Comparison of ENCODE assay signal across 10 cellular contexts in the genomic region with DNA sequence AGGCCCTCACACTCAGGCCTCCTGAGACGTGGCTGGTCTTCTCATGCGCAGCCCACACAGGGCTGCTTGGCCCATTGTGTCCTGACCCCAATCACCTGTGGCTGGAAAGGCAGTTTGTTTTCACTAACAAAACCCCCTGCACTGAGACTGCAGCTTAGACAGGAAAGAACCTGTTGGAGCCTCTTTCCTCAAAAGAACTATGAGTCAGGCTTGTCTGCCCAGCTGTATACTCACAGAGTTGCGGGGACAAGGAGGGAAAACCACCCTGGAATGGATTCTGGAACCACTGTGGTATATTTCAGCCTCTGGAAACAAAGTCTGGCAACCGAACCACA. TPM values are rescaled to one million over a fixed set of nuclear protein-coding genes. Genes with fewer than 3 reads are reported as not detected.
DNase-seq lines count a peak whose midpoint lies in the region; ATAC-seq and TF ChIP-seq lines count a peak whose summit lies in the region.
"Had no signal": no experiment of that assay in that cellular context is flagged by ENCODE, and none has a peak within 500 bp of the region (broad histone marks: within the 10 kb centered on the region; RNA-seq: fewer than 3 reads in every experiment).

No MANE protein-coding gene starts in this region.

- H3K27ac ChIP-seq in SJSA1 = peak overlapping the region; percentile 99
- H3K27ac ChIP-seq in prostate gland = peak overlapping the region; percentile 25 to 54
- no peak overlapping the region for H3K27ac ChIP-seq in right lobe of liver
- H3K27ac ChIP-seq in vagina = no peak overlapping the region

- WGBS in prostate gland = 31% methylated on average over 4 of the region's 4 CpGs
- 82% methylated on average over 1 of the region's 4 CpGs for WGBS in right lobe of liver (ENCODE audit: insufficient coverage, low coverage, low lambda C conversion rate, missing lambda C conversion rate)

- no peaks in the 10 kb centered on the region for H3K27me3 ChIP-seq in SJSA1 (replicated peaks)
- H3K27me3 ChIP-seq in prostate gland (replicated peaks; ENCODE audit: insufficient read depth) = no peaks in the 10 kb centered on the region
- H3K27me3 ChIP-seq in right lobe of liver = no peaks in the 10 kb centered on the region
- no peaks in the 10 kb centered on the region for H3K27me3 ChIP-seq in vagina

- H3K9me3 ChIP-seq in SJSA1 (replicated peaks) = no peaks in the 10 kb centered on the region
- no peaks in the 10 kb centered on the region for H3K9me3 ChIP-seq in prostate gland
- no peaks in the 10 kb centered on the region for H3K9me3 ChIP-seq in right lobe of liver
- no peaks in the 10 kb centered on the region for H3K9me3 ChIP-seq in vagina

- no peaks in the 10 kb centered on the region for H3K36me3 ChIP-seq in SJSA1
- H3K36me3 ChIP-seq in prostate gland = no peaks in the 10 kb centered on the region
- H3K36me3 ChIP-seq in right lobe of liver = no peaks in the 10 kb centered on the region
- no peaks in the 10 kb centered on the region for H3K36me3 ChIP-seq in vagina

- intact Hi-C loops in prostate gland (cut with DNase I) = no loop called here
- intact Hi-C loops in right lobe of liver (cut with DNase I) = no loop called here
- intact Hi-C loops in vagina (cut with DNase I) = no loop called here

- no peak for ATAC-seq in right lobe of liver
- ATAC-seq: natural killer cell treated with Interleukin-12 subunit alpha and Interleukin-12 subunit beta and Interleukin-15 and Interleukin-18, amount 100 ng/mL, for 72 hours had no signal

- TF ChIP-seq CTCF in GM12865 (IDR thresholded peaks at IDR 0.05; ENCODE audit: insufficient read depth, low read depth, low read length, missing control alignments) (no peak), epithelial cell of esophagus (IDR thresholded peaks at IDR 0.05; ENCODE audit: insufficient read depth, low read depth, low read length, missing control alignments) (no peak), prostate gland (IDR thresholded peaks at IDR 0.05) (no peak), right lobe of liver (IDR thresholded peaks at IDR 0.05) (no peak), vagina (IDR thresholded peaks at IDR 0.05) (no peak)

- TF ChIP-seq POLR2A in prostate gland (IDR thresholded peaks at IDR 0.05) (no peak), right lobe of liver (IDR thresholded peaks at IDR 0.05) (no peak), vagina (IDR thresholded peaks at IDR 0.05) (no peak)

- H3K4me1 ChIP-seq in SJSA1 (replicated peaks) = peaks cover 67% of the 10 kb centered on the region
- no peaks in the 10 kb centered on the region for H3K4me1 ChIP-seq in prostate gland (replicated peaks)
- H3K4me1 ChIP-seq in right lobe of liver = no peaks in the 10 kb centered on the region
- H3K4me1 ChIP-seq in vagina = no peaks in the 10 kb centered on the region

- DNase-seq in GM12865 (ENCODE audit: low read depth) = peak; percentile 57
- peak; percentile 57 to 72 for DNase-seq in SJSA1 (ENCODE audit: low read depth in 1 of 2, low spot score in 2 of 2)
- DNase-seq in epithelial cell of esophagus (ENCODE audit: low read depth) = peak; percentile 84
- DNase-seq in prostate gland (ENCODE audit: low spot score) = no peak
- no peak for DNase-seq in right lobe of liver
- DNase-seq in NCI-H510A treated with DMSO at 0.1 percent for 48 hours (lab: John Stamatoyannopoulos, UW) = no peak
- no peak for DNase-seq in vagina (ENCODE audit: extremely low spot score in 2 of 2)
- DNase-seq in SW 1271 (lab: John Stamatoyannopoulos, UW) = no peak
- DNase-seq: activated CD4-positive, alpha-beta T cell treated with anti-CD3 and anti-CD28 coated beads, Interleukin-2, amount 10 ng/mL, durations not matched to agents 7 days and 5 days had no signal

- H3K4me3 ChIP-seq in GM12865 (ENCODE audit: low read depth, low read length) (no peak overlapping the region), SJSA1 (no peak overlapping the region), epithelial cell of esophagus (ENCODE audit: low read length) (no peak overlapping the region), prostate gland (no peak overlapping the region), right lobe of liver (no peak overlapping the region), vagina (no peak overlapping the region)

RNA-seq across cellular contexts. Expression of a gene that starts 5.2 kb away (rescaled TPM):
- total RNA-seq in SJSA1 (2014; rRNA removed; shearing (Covaris generic)) = 7.9 and 18.6 TPM in 2 replicates
- total RNA-seq in prostate gland (under 1 TPM; 0.27 to 0.51 TPM), right lobe of liver (1 to 10 TPM in 4 of 6 experiments, under 1 TPM in 1, not detected in 1; 0.29 to 2.8 (median 1.2) TPM), vagina (not detected)

RNA-seq across cellular contexts. Expression of a gene that starts 24.6 kb away (rescaled TPM):
- total RNA-seq in SJSA1 (2014; rRNA removed; shearing (Covaris generic)) = 79.3 and 80.8 TPM in 2 replicates
- total RNA-seq in prostate gland (10 to 100 TPM; 19.8 to 26.1 TPM), right lobe of liver (10 to 100 TPM; 25.5 to 88.0 (median 42.2) TPM), vagina (27.0 TPM)

Comparison
In these comparisons a context has a peak if more than half of its experiments do, and no peak if none do; other contexts are left out.
1. DNase-seq: peak in GM12865 (single experiment), SJSA1 (2 of 2) and epithelial cell of esophagus (single experiment); none in prostate gland (single experiment), right lobe of liver (0 of 3), NCI-H510A treated with DMSO at 0.1 percent for 48 hours (single experiment), vagina (0 of 2) and SW 1271 (0 of 2).
2. H3K27ac ChIP-seq: peak in SJSA1 (single experiment) and prostate gland (2 of 2); none in right lobe of liver (0 of 3) and vagina (single experiment).